In genomic region chrY:19075471-19076253, GRCh38 we compare ENCODE assay signal across 9 cellular contexts.
A peak's percentile ranks its signal among the peaks of the same experiment; 100 is the strongest.
DNase-seq lines count a peak whose midpoint lies in the region; TF ChIP-seq lines count a peak whose summit lies in the region.
"Had no signal": no experiment of that assay in that cellular context is flagged by ENCODE, and none has a peak within 500 bp of the region (broad histone marks: within the 10 kb centered on the region; RNA-seq: fewer than 3 reads in every experiment).

No MANE protein-coding gene starts in this region.

- H3K9ac ChIP-seq in endocrine pancreas (ENCODE audit: control insufficient read depth, insufficient read depth, low read length) = peak overlapping the region; percentile 87

- intact Hi-C loops in sigmoid colon (cut with DNase I) = no loop called here

- 3 to 8% methylated on average over 28 of the region's 28 CpGs for WGBS in sigmoid colon, 2 donors

- H3K9me3 ChIP-seq in endocrine pancreas (ENCODE audit: control insufficient read depth, low read length) (no peaks in the 10 kb centered on the region), sigmoid colon (no peaks in the 10 kb centered on the region)
- H3K9me3 ChIP-seq: adrenal gland had no signal

- peak overlapping the region in 2 of 4 donors; percentile 90 to 91 for H3K27ac ChIP-seq in sigmoid colon

- TF ChIP-seq EP300 in sigmoid colon (IDR thresholded peaks at IDR 0.05) = no peak

- peak overlapping the region; percentile 72 for H3K4me3 ChIP-seq in endocrine pancreas (ENCODE audit: control insufficient read depth, insufficient read depth, low read length)
- H3K4me3 ChIP-seq in sigmoid colon = peak overlapping the region in 2 of 4 donors; percentile 69 to 71
- H3K4me3 ChIP-seq: adrenal gland had no signal

- no peak for TF ChIP-seq CTCF in sigmoid colon (IDR thresholded peaks at IDR 0.05)

- peak; percentile 77 for DNase-seq in EL
- peak; percentile 51 for DNase-seq in NCI-H2196 (lab: John Stamatoyannopoulos, UW; ENCODE audit: unreplicated experiment)
- DNase-seq in pons (ENCODE audit: low spot score) = peak; percentile 42
- no peak for DNase-seq in DMS114 treated with DMSO at 0.1 percent for 48 hours (lab: John Stamatoyannopoulos, UW; ENCODE audit: unreplicated experiment)
- DNase-seq in NCI-H510A (lab: John Stamatoyannopoulos, UW) = no peak
- no peak for DNase-seq in sigmoid colon
- DNase-seq in DMS53 (lab: John Stamatoyannopoulos, UW) = no peak

- H3K36me3 ChIP-seq in endocrine pancreas (ENCODE audit: control insufficient read depth, insufficient read depth, low read length) = no peaks in the 10 kb centered on the region
- H3K36me3 ChIP-seq in sigmoid colon = no peaks in the 10 kb centered on the region
- H3K36me3 ChIP-seq: adrenal gland had no signal

- TF ChIP-seq POLR2A in sigmoid colon (IDR thresholded peaks at IDR 0.05) = peak in 1 of 2 donors; percentile 48

- H3K4me1 ChIP-seq in endocrine pancreas (ENCODE audit: control insufficient read depth, insufficient read depth, low read length) (no peaks in the 10 kb centered on the region), sigmoid colon (peaks cover 0 to 11% (median 0%) of the 10 kb centered on the region in 4 donors)
- H3K4me1 ChIP-seq: adrenal gland had no signal

- H3K27me3 ChIP-seq in endocrine pancreas (ENCODE audit: control insufficient read depth, insufficient read depth, low read length) (no peaks in the 10 kb centered on the region), sigmoid colon (no peaks in the 10 kb centered on the region)
- H3K27me3 ChIP-seq: adrenal gland had no signal

Comparison
In these comparisons a context has a peak if more than half of its experiments do, and no peak if none do; other contexts are left out.
1. DNase-seq: peak in EL (single experiment), NCI-H2196 (single experiment) and pons (single experiment); none in DMS114 treated with DMSO at 0.1 percent for 48 hours (single experiment), NCI-H510A (single experiment), sigmoid colon (single experiment) and DMS53 (single experiment).